ENCODE assay signal across 8 cellular contexts in genomic region chr9:98146101-98146991, GRCh38.
DNase-seq lines count a peak whose midpoint lies in the region; TF ChIP-seq lines count a peak whose summit lies in the region.

No MANE protein-coding gene starts in this region.

- no peak for TF ChIP-seq POLR2A in NB4 (IDR thresholded peaks at IDR 0.05; ENCODE audit: extremely low read depth, insufficient read length)

- H3K4me3 ChIP-seq in NB4 (ENCODE audit: low read depth, low read length) = no peak overlapping the region
- no peak overlapping the region for H3K4me3 ChIP-seq in cardiac fibroblast (replicated peaks in 1 of 2; ENCODE audit: low read depth in 2 of 2, low read length in 2 of 2)
- no peak overlapping the region for H3K4me3 ChIP-seq in neutrophil (ENCODE audit: low read depth in 1 of 2, low read length in 1 of 2)
- no peak overlapping the region for H3K4me3 ChIP-seq in coronary artery

- DNase-seq in DMS79 treated with DMSO at 0.1 percent for 48 hours (lab: John Stamatoyannopoulos, UW) (peak; percentile 5), DMS79 (lab: John Stamatoyannopoulos, UW) (no peak), NB4 (ENCODE audit: low read depth) (peak; percentile 97), cardiac fibroblast (ENCODE audit: low read depth in 2 of 2) (peak; percentile 67 to 70), amygdala (lab: John Stamatoyannopoulos, UW) (no peak), NCI-H774 (lab: John Stamatoyannopoulos, UW) (no peak), coronary artery (ENCODE audit: low spot score) (no peak)

- no peak for TF ChIP-seq CTCF in NB4 (IDR thresholded peaks at IDR 0.05; ENCODE audit: low read depth, low read length)
- TF ChIP-seq CTCF in cardiac fibroblast (IDR thresholded peaks at IDR 0.05; ENCODE audit: low read depth, low read length) = no peak
- TF ChIP-seq CTCF in neutrophil (IDR thresholded peaks at IDR 0.05) = no peak
- TF ChIP-seq CTCF in coronary artery (IDR thresholded peaks at IDR 0.05) = no peak

- no peaks in the 10 kb centered on the region for H3K9me3 ChIP-seq in neutrophil

- H3K27me3 ChIP-seq in neutrophil = no peaks in the 10 kb centered on the region

- H3K4me1 ChIP-seq in neutrophil (ENCODE audit: control insufficient read depth in 1 of 2, insufficient read depth in 1 of 2, low read depth in 1 of 2, low read length in 1 of 2) = peaks cover 23 to 35% of the 10 kb centered on the region in 2 experiments

- peaks cover 22% of the 10 kb centered on the region for H3K36me3 ChIP-seq in neutrophil

- H3K27ac ChIP-seq in neutrophil (peak overlapping the region; percentile 64), coronary artery (no peak overlapping the region)

Comparison
In these comparisons a context has a peak if more than half of its experiments do, and no peak if none do; other contexts are left out.
1. DNase-seq: peak in DMS79 treated with DMSO at 0.1 percent for 48 hours (single experiment), NB4 (single experiment) and cardiac fibroblast (2 of 2); none in DMS79 (single experiment), amygdala (0 of 56), NCI-H774 (single experiment) and coronary artery (single experiment).